1 cellular context compared by ENCODE assay signal in genomic region chr5:43120720-43121564, GRCh38.
A peak's percentile ranks its signal among the peaks of the same experiment; 100 is the strongest.
TF ChIP-seq lines count a peak whose summit lies in the region.

ZNF131 (plus strand) TSS chr5:43120914; CDS start chr5:43122054, 1,140 bp downstream.

TF ChIP-seq in K562, 482 proteins besides CTCF, POLR2A, EP300 and RAD21 (continued from another document and continues in another):
- peak; percentile 63 for TF ChIP-seq PRPF4 (IDR thresholded peaks at IDR 0.05; ENCODE audit: insufficient read depth, low read depth, low read length, poor library complexity, severe bottlenecking)
- no peak for TF ChIP-seq XRCC5 (IDR thresholded peaks at IDR 0.05; ENCODE audit: low read depth, low read length)
- no peak for TF ChIP-seq TSHZ1 (CRISPR knock-in tag; IDR thresholded peaks at IDR 0.05)
- TF ChIP-seq POLR2H (tag; IDR thresholded peaks at IDR 0.05; ENCODE audit: low read depth): peak; percentile 91
- peak; percentile 84; the same call in 1 of the 2 replicates for TF ChIP-seq ZNF224 (CRISPR knock-in tag; IDR thresholded peaks at IDR 0.05)
- peak; percentile 69; the same call in 1 of the 2 replicates for TF ChIP-seq E2F4 (CRISPR knock-in tag; IDR thresholded peaks at IDR 0.05; ENCODE audit: low read depth)
- TF ChIP-seq SOX6 (IDR thresholded peaks at IDR 0.05): peak; percentile 69
- no peak for TF ChIP-seq AFF1 (IDR thresholded peaks at IDR 0.05; ENCODE audit: low read depth in 1 of 2, partially characterized antibody in 2 of 2)
- no peak for TF ChIP-seq CHCHD3 (CRISPR knock-in tag; IDR thresholded peaks at IDR 0.05)
- TF ChIP-seq TAF15 (IDR thresholded peaks at IDR 0.05; ENCODE audit: low read depth, low read length): no peak
- peak; percentile 49; the same call in 1 of the 2 replicates for TF ChIP-seq SIN3B (IDR thresholded peaks at IDR 0.05; ENCODE audit: low read depth)
- TF ChIP-seq ZBTB2 (IDR thresholded peaks at IDR 0.05): peak; percentile 96
- no peak for TF ChIP-seq BMI1 (IDR thresholded peaks at IDR 0.05; ENCODE audit: low read length)
- TF ChIP-seq FOXJ3 (CRISPR knock-in tag; IDR thresholded peaks at IDR 0.05): no peak
- no peak for TF ChIP-seq ZBTB8A (IDR thresholded peaks at IDR 0.05; ENCODE audit: partially characterized antibody)
- TF ChIP-seq BRF2 (IDR thresholded peaks at IDR 0.05; ENCODE audit: borderline replicate concordance, insufficient read depth, insufficient read length): no peak
- TF ChIP-seq NEUROD1 (IDR thresholded peaks at IDR 0.05; ENCODE audit: borderline replicate concordance, low read depth, low read length, partially characterized antibody): peak; percentile 49
- no peak for TF ChIP-seq SMARCB1 (IDR thresholded peaks at IDR 0.05; ENCODE audit: insufficient read length, low read depth)
- TF ChIP-seq ZNF311 (CRISPR knock-in tag; IDR thresholded peaks at IDR 0.05): peak; percentile 55; the same call in 1 of the 2 replicates
- no peak for TF ChIP-seq ZNF274 (IDR thresholded peaks at IDR 0.05; ENCODE audit: borderline replicate concordance, low read depth, low read length)
- TF ChIP-seq NCOA4 (IDR thresholded peaks at IDR 0.05; ENCODE audit: partially characterized antibody): no peak
- peak; percentile 23; the same call in 1 of the 2 replicates for TF ChIP-seq ZBTB43 (CRISPR knock-in tag; IDR thresholded peaks at IDR 0.05)
- no peak for TF ChIP-seq NELFE (IDR thresholded peaks at IDR 0.05; ENCODE audit: insufficient read depth, insufficient read length)
- TF ChIP-seq MED1 (CRISPR knock-in tag; IDR thresholded peaks at IDR 0.05; ENCODE audit: borderline replicate concordance): no peak
- peak; percentile 43; the same call in 1 of the 2 replicates for TF ChIP-seq ESRRA (IDR thresholded peaks at IDR 0.05; ENCODE audit: borderline replicate concordance, low read depth)
- TF ChIP-seq CXXC5 (CRISPR knock-in tag; IDR thresholded peaks at IDR 0.05): peak; percentile 96
- no peak for TF ChIP-seq TEAD2 (tag; IDR thresholded peaks at IDR 0.05)
- no peak for TF ChIP-seq ZNF184 (CRISPR knock-in tag; IDR thresholded peaks at IDR 0.05)
- TF ChIP-seq RCOR1 (IDR thresholded peaks at IDR 0.05; ENCODE audit: borderline replicate concordance in 1 of 2, low read depth in 2 of 2, low read length in 2 of 2): no peak; a peak in 2 of 4 replicates
- no peak for TF ChIP-seq SIX5 (IDR thresholded peaks at IDR 0.05; ENCODE audit: borderline replicate concordance in 1 of 2, insufficient read depth in 1 of 2, low read depth in 1 of 2, low read length in 2 of 2)
- no peak for TF ChIP-seq PPARD (CRISPR knock-in tag; IDR thresholded peaks at IDR 0.05)
- TF ChIP-seq HNRNPH1 (optimal IDR thresholded peaks at IDR 0.05; ENCODE audit: low read depth, low read length): no peak
- no peak for TF ChIP-seq ZNF121 (CRISPR knock-in tag; conservative IDR thresholded peaks at IDR 0.05)
- no peak for TF ChIP-seq EWSR1 (IDR thresholded peaks at IDR 0.05; ENCODE audit: borderline replicate concordance, low read depth, partially characterized antibody)
- no peak for TF ChIP-seq ZBTB5 (IDR thresholded peaks at IDR 0.05)
- no peak for TF ChIP-seq RBM25 (IDR thresholded peaks at IDR 0.05; ENCODE audit: low read depth, low read length, severe bottlenecking)
- TF ChIP-seq HDGF (IDR thresholded peaks at IDR 0.05): no peak
- 0 out of 2 replicates have a peak, but pooled peaks have one; percentile 76 for TF ChIP-seq HDAC8 (tag; IDR thresholded peaks at IDR 0.05)
- TF ChIP-seq ZNF174 (CRISPR knock-in tag; IDR thresholded peaks at IDR 0.05): no peak
- 0 out of 2 replicates have a peak, but pooled peaks have one; percentile 2 for TF ChIP-seq DNMT1 (IDR thresholded peaks at IDR 0.05)
- TF ChIP-seq SMARCC2 (IDR thresholded peaks at IDR 0.05; ENCODE audit: low read depth): no peak
- no peak for TF ChIP-seq ZFP36 (IDR thresholded peaks at IDR 0.05; ENCODE audit: low read depth, low read length, partially characterized antibody)
- TF ChIP-seq U2AF2 (optimal IDR thresholded peaks at IDR 0.05; ENCODE audit: low read depth, low read length): no peak
- no peak for TF ChIP-seq ZNF280A (IDR thresholded peaks at IDR 0.05; ENCODE audit: low read depth, partially characterized antibody)
- no peak for TF ChIP-seq ZNF398 (CRISPR knock-in tag; IDR thresholded peaks at IDR 0.05)
- TF ChIP-seq LARP7 (IDR thresholded peaks at IDR 0.05): peak; percentile 10; the same call in 1 of the 2 replicates
- no peak for TF ChIP-seq RFX7 (CRISPR knock-in tag; IDR thresholded peaks at IDR 0.05)
- TF ChIP-seq CBFA2T3 (IDR thresholded peaks at IDR 0.05): no peak
- peak; percentile 38; the same call in 1 of the 2 replicates for TF ChIP-seq NCOR1 (IDR thresholded peaks at IDR 0.05)
- TF ChIP-seq POLR2AphosphoS2 (IDR thresholded peaks at IDR 0.05; ENCODE audit: low read length): peak; percentile 79; the same call in 1 of the 2 replicates
